Comparison of ENCODE assay signal across 1 cellular context in genomic region chr1:155076371-155076770, GRCh38.
TF ChIP-seq lines count a peak whose summit lies in the region.

No MANE protein-coding gene starts in this region.

TF ChIP-seq in HepG2, 621 proteins besides CTCF, POLR2A, EP300 and RAD21:
- TF ChIP-seq SRF (IDR thresholded peaks at IDR 0.05; ENCODE audit: low read depth, low read length) (peak; percentile 85), GTF2F1 (IDR thresholded peaks at IDR 0.05; ENCODE audit: low read length) (no peak)
